In genomic region chr2:191441761-191442160, GRCh38 we compare ENCODE assay signal across 13 cellular contexts.
A peak's percentile ranks its signal among the peaks of the same experiment; 100 is the strongest.
DNase-seq lines count a peak whose midpoint lies in the region; ATAC-seq and TF ChIP-seq lines count a peak whose summit lies in the region.
"Had no signal": no experiment of that assay in that cellular context is flagged by ENCODE, and none has a peak within 500 bp of the region (broad histone marks: within the 10 kb centered on the region; RNA-seq: fewer than 3 reads in every experiment).

No MANE protein-coding gene starts in this region.

- no peak overlapping the region for H3K27ac ChIP-seq in right cardiac atrium (ENCODE audit: low read length)
- H3K27ac ChIP-seq in thoracic aorta = peak overlapping the region; percentile 41 to 52
- H3K27ac ChIP-seq: adrenal gland, Peyer's patch had no signal

- H3K9me3 ChIP-seq in adipocyte (ENCODE audit: control insufficient read depth, low read length) = no peaks in the 10 kb centered on the region
- no peaks in the 10 kb centered on the region for H3K9me3 ChIP-seq in right cardiac atrium (ENCODE audit: control insufficient read depth, low read length)
- no peaks in the 10 kb centered on the region for H3K9me3 ChIP-seq in thoracic aorta
- H3K9me3 ChIP-seq: adrenal gland, Peyer's patch had no signal

- H3K4me1 ChIP-seq in adipocyte (ENCODE audit: control insufficient read depth, insufficient read depth, low read length) (peaks cover 11% of the 10 kb centered on the region), right cardiac atrium (ENCODE audit: control insufficient read depth, insufficient read depth, low read length) (no peaks in the 10 kb centered on the region), thoracic aorta (ENCODE audit: control insufficient read depth in 1 of 2, low read depth in 2 of 2) (peaks cover 0 to 10% of the 10 kb centered on the region in 2 donors)
- H3K4me1 ChIP-seq: adrenal gland, Peyer's patch had no signal

- no peaks in the 10 kb centered on the region for H3K27me3 ChIP-seq in adipocyte (replicated peaks; ENCODE audit: control insufficient read depth, insufficient read depth, low read length)
- no peaks in the 10 kb centered on the region for H3K27me3 ChIP-seq in right cardiac atrium (ENCODE audit: control insufficient read depth, insufficient read depth)
- H3K27me3 ChIP-seq in thoracic aorta (replicated peaks; ENCODE audit: insufficient read depth) = no peaks in the 10 kb centered on the region
- H3K27me3 ChIP-seq: adrenal gland, Peyer's patch had no signal

- H3K36me3 ChIP-seq in adipocyte (ENCODE audit: control insufficient read depth, insufficient read depth, low read length, severe bottlenecking) (no peaks in the 10 kb centered on the region), thoracic aorta (no peaks in the 10 kb centered on the region)
- H3K36me3 ChIP-seq: adrenal gland, Peyer's patch had no signal

- peak; percentile 42 for DNase-seq in DMS79 treated with DMSO at 0.1 percent for 48 hours (lab: John Stamatoyannopoulos, UW)
- DNase-seq in DMS79 (lab: John Stamatoyannopoulos, UW) = no peak
- peak; percentile 12 for DNase-seq in adipocyte (ENCODE audit: low read depth)
- DNase-seq in right cardiac atrium = peak; percentile 30 to 74 (median 60)
- DNase-seq in thoracic aorta (ENCODE audit: low spot score) = no peak
- DNase-seq: 8988T; adrenal gland; NCI-H2081; Peyer's patch; stimulated activated naive B cell treated with anti-CD40 and anti-IgM and Interleukin-4, amounts not matched to agents 10 μg/mL and 1 μg/mL and 100 μg/mL, for 72 hours had no signal

- intact Hi-C loops in right cardiac atrium (cut with DNase I) = no loop called here

- no peak overlapping the region for H3K9ac ChIP-seq in adipocyte (ENCODE audit: low read length)

- TF ChIP-seq CTCF in thoracic aorta (IDR thresholded peaks at IDR 0.05) = no peak

- peak; percentile 42 to 43 for ATAC-seq in right cardiac atrium
- no peak for ATAC-seq in thoracic aorta (ENCODE audit: insufficient number of reproducible peaks, low FRiP score, low read depth)
- ATAC-seq in GM21423 (IDR thresholded peaks at IDR 0.05; ENCODE audit: unreplicated experiment) = no peak
- ATAC-seq in GM21737 (IDR thresholded peaks at IDR 0.05; ENCODE audit: unreplicated experiment) = no peak
- no peak for ATAC-seq in HG03280 (IDR thresholded peaks at IDR 0.05; ENCODE audit: unreplicated experiment)
- ATAC-seq: stimulated activated naive B cell treated with anti-CD40 and anti-IgM and Interleukin-4, amounts not matched to agents 10 μg/mL and 1 μg/mL and 100 μg/mL, for 72 hours had no signal

- H3K4me3 ChIP-seq in adipocyte (ENCODE audit: low read length) (peak overlapping the region; percentile 9), right cardiac atrium (ENCODE audit: low read length) (no peak overlapping the region), thoracic aorta (peak overlapping the region; percentile 43)
- H3K4me3 ChIP-seq: adrenal gland, Peyer's patch had no signal

- WGBS in right cardiac atrium = 51% methylated on average over 9 of the region's 9 CpGs

Comparison
In these comparisons a context has a peak if more than half of its experiments do, and no peak if none do; other contexts are left out.
1. DNase-seq: peak in DMS79 treated with DMSO at 0.1 percent for 48 hours (single experiment), adipocyte (single experiment) and right cardiac atrium (3 of 3); none in DMS79 (single experiment) and thoracic aorta (single experiment).
2. ATAC-seq: peak in right cardiac atrium (2 of 2); none in thoracic aorta (single experiment), GM21423 (single experiment), GM21737 (single experiment) and HG03280 (single experiment).